Comparison of ENCODE assay signal across 17 cellular contexts in genomic region chr6:155561262-155561970, GRCh38.
"Had no signal": no experiment of that assay in that cellular context is flagged by ENCODE, and none has a peak within 500 bp of the region (broad histone marks: within the 10 kb centered on the region; RNA-seq: fewer than 3 reads in every experiment).

No MANE protein-coding gene starts in this region.

- ATAC-seq: esophagus mucosa; stimulated activated memory B cell treated with anti-CD40 and anti-IgM and Interleukin-4, amounts not matched to agents 10 μg/mL and 1 μg/mL and 100 μg/mL, for 72 hours had no signal

- H3K9me3 ChIP-seq: right atrium auricular region had no signal

- H2AFZ ChIP-seq: parathyroid adenoma had no signal

- DNase-seq: activated CD4-positive, alpha-beta T cell treated with anti-CD3 and anti-CD28 coated beads, Interleukin-2, amount 10 ng/mL, durations not matched to agents 7 days and 5 days; activated CD4-positive, CD25-positive, alpha-beta regulatory T cell; activated naive CD4-positive, alpha-beta T cell treated with anti-CD3 and anti-CD28 coated beads, Interleukin-2, amount 50 U/mL, for 16 hours; cerebellar nuclear complex; hippocampal formation; kidney glomerular epithelial cell; naive B cell; T-helper 2 cell; trophoblast cell had no signal

- H3K27ac Mint-ChIP-seq: activated CD4-positive, alpha-beta T cell treated with anti-CD3 and anti-CD28 coated beads, Interleukin-2, amount 10 ng/mL, durations not matched to agents 7 days and 5 days; activated T-helper 2 cell treated with anti-CD3 and anti-CD28 coated beads, Interferon-gamma antibody, Interleukin-2, Interleukin-4, amounts not matched to agents 10 μg/mL and 5 μg/mL and 100 μg/mL, durations not matched to agents 14 hours and 24 hours and 36 hours; naive B cell; stimulated activated memory B cell treated with anti-CD40 and anti-IgM and Interleukin-4, amounts not matched to agents 10 μg/mL and 1 μg/mL and 100 μg/mL, for 72 hours had no signal

- H3K27me3 ChIP-seq: right atrium auricular region had no signal

- H3K27ac ChIP-seq: parathyroid adenoma, right atrium auricular region had no signal

- H3K79me2 ChIP-seq: parathyroid adenoma had no signal

- H3K36me3 Mint-ChIP-seq: brain; naive B cell; stimulated activated memory B cell treated with anti-CD40 and anti-IgM and Interleukin-4, amounts not matched to agents 10 μg/mL and 1 μg/mL and 100 μg/mL, for 72 hours had no signal

- H3K4me3 Mint-ChIP-seq: activated CD4-positive, alpha-beta T cell treated with anti-CD3 and anti-CD28 coated beads, Interleukin-2, amount 10 ng/mL, durations not matched to agents 7 days and 5 days; brain; naive B cell; stimulated activated memory B cell treated with anti-CD40 and anti-IgM and Interleukin-4, amounts not matched to agents 10 μg/mL and 1 μg/mL and 100 μg/mL, for 72 hours had no signal

- H3K4me2 ChIP-seq: smooth muscle cell had no signal

- H3K4me1 ChIP-seq: parathyroid adenoma, right atrium auricular region had no signal

- H3K9me3 Mint-ChIP-seq: activated CD4-positive, alpha-beta T cell treated with anti-CD3 and anti-CD28 coated beads, Interleukin-2, amount 10 ng/mL, durations not matched to agents 7 days and 5 days; activated T-helper 2 cell treated with anti-CD3 and anti-CD28 coated beads, Interferon-gamma antibody, Interleukin-2, Interleukin-4, amounts not matched to agents 10 μg/mL and 5 μg/mL and 100 μg/mL, durations not matched to agents 14 hours and 24 hours and 36 hours had no signal

- H3K27me3 Mint-ChIP-seq: brain, naive B cell had no signal

- H3K4me3 ChIP-seq: lung, right atrium auricular region, smooth muscle cell had no signal

- H3K4me1 Mint-ChIP-seq: activated CD4-positive, alpha-beta T cell treated with anti-CD3 and anti-CD28 coated beads, Interleukin-2, amount 10 ng/mL, durations not matched to agents 7 days and 5 days; brain; naive B cell; stimulated activated memory B cell treated with anti-CD40 and anti-IgM and Interleukin-4, amounts not matched to agents 10 μg/mL and 1 μg/mL and 100 μg/mL, for 72 hours had no signal

- H3K36me3 ChIP-seq: right atrium auricular region had no signal
